Comparison of ENCODE assay signal across 8 cellular contexts in the genomic region with DNA sequence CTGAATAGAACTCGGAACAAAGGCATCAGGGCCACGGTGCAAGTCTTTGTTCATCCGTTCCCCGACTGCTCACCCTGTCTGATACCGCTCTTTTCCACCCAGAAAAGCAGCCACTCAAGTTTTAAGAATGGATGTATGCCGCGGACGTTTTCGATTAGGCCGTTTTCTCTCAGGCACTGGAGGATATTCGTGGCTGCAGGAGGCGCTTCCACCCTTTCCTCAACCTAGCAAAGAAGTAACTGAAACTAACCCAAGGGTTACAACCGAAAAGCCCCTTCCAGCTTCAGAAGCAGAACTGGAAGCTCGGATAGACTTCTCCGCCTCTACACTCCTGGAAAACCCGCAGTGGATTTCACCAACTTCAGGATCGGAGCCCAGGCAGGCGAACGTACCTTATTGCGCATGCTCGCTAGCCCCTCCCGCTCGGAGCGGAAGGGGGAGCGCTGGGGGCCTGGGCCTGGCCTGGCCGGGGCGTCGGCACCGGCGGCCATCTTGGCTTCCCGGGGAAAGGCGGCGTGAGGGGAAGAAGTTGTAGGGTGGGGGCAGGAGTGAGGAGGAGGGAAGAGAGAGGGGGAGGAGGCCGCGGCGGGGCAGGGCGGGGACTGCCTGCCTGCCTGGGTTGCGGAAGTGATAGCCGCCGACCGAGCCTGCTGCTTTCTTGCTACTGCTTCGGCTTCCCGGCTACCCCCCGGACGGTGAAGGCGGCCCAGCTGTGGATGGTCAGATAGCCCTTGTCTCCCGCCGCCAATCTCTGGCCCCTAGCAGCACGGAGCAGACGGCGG. TPM values are rescaled to one million over a fixed set of nuclear protein-coding genes. Genes with fewer than 3 reads are reported as not detected.
DNase-seq lines count a peak whose midpoint lies in the region; ATAC-seq and TF ChIP-seq lines count a peak whose summit lies in the region.

Gene ACTR3, plus strand, starts transcription at position 619 of the 782 bp plus-strand sequence. CDS start 191 bp downstream, outside the sequence.

- H3K27me3 ChIP-seq in left lung, result no peaks in the 10 kb centered on the region

- peaks cover 0 to 9% of the 10 kb centered on the region in 2 donors for H3K36me3 ChIP-seq in left lung

- no peaks in the 10 kb centered on the region for H3K9me3 ChIP-seq in left lung

- no peak for TF ChIP-seq CTCF in left lung (IDR thresholded peaks at IDR 0.05)

- peak within 1 kb of the TSS; percentile 96 to 99 for H3K4me3 ChIP-seq in left lung

- ATAC-seq in GM19397 (IDR thresholded peaks at IDR 0.05; ENCODE audit: unreplicated experiment) (peak; percentile 62), HG03571 (IDR thresholded peaks at IDR 0.05; ENCODE audit: unreplicated experiment) (peak; percentile 50), left lung (peak; percentile 93)

- intact Hi-C loops in left lung (cut with DNase I), result no loop called here

- DNase-seq in CD1c-positive myeloid dendritic cell (ENCODE audit: extremely low spot score), result peak; percentile 100
- DNase-seq in NCI-H82 (lab: John Stamatoyannopoulos, UW), result peak; percentile 99
- DNase-seq in activated CD4-positive, alpha-beta T cell treated with anti-CD3 and anti-CD28 coated beads, Interleukin-2, amount 50 U/mL, for 48 hours, result peak; percentile 99
- peak; percentile 99 for DNase-seq in dermis blood vessel endothelial cell
- DNase-seq in left lung, result peak; percentile 99 to 100
- peak; percentile 99 to 100 for DNase-seq in stimulated activated CD4-positive, alpha-beta T cell treated with anti-CD3 and anti-CD28 coated beads, Interleukin-2, amount 100 ng/mL, for 48 hours

- H3K27ac ChIP-seq in left lung, result peak within 1 kb of the TSS; percentile 100

- H3K4me1 ChIP-seq in left lung, result peaks cover 44 to 72% of the 10 kb centered on the region in 2 donors

RNA-seq across cellular contexts. Expression of gene ACTR3, which starts in this region (rescaled TPM):
- total RNA-seq in dermis blood vessel endothelial cell (248 and 408 TPM in 2 replicates), left lung (100 to 1,000 TPM; 213 to 324 TPM)

Comparison
In these comparisons a context has a peak if more than half of its experiments do, and no peak if none do; other contexts are left out.
1. Peak in every context shown above with its lines: DNase-seq, ATAC-seq, H3K4me3 ChIP-seq and H3K27ac ChIP-seq.